Comparison of ENCODE assay signal across 2 cellular contexts in genomic region chr1:69568435-69569280, GRCh38.
TF ChIP-seq lines count a peak whose summit lies in the region.

No MANE protein-coding gene starts in this region.

TF ChIP-seq in GM23338, 12 proteins besides CTCF, POLR2A, EP300 and RAD21 (continued from another document):
- TF ChIP-seq, protein P1, sequence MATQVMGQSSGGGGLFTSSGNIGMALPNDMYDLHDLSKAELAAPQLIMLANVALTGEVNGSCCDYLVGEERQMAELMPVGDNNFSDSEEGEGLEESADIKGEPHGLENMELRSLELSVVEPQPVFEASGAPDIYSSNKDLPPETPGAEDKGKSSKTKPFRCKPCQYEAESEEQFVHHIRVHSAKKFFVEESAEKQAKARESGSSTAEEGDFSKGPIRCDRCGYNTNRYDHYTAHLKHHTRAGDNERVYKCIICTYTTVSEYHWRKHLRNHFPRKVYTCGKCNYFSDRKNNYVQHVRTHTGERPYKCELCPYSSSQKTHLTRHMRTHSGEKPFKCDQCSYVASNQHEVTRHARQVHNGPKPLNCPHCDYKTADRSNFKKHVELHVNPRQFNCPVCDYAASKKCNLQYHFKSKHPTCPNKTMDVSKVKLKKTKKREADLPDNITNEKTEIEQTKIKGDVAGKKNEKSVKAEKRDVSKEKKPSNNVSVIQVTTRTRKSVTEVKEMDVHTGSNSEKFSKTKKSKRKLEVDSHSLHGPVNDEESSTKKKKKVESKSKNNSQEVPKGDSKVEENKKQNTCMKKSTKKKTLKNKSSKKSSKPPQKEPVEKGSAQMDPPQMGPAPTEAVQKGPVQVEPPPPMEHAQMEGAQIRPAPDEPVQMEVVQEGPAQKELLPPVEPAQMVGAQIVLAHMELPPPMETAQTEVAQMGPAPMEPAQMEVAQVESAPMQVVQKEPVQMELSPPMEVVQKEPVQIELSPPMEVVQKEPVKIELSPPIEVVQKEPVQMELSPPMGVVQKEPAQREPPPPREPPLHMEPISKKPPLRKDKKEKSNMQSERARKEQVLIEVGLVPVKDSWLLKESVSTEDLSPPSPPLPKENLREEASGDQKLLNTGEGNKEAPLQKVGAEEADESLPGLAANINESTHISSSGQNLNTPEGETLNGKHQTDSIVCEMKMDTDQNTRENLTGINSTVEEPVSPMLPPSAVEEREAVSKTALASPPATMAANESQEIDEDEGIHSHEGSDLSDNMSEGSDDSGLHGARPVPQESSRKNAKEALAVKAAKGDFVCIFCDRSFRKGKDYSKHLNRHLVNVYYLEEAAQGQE (IDR thresholded peaks at IDR 0.05; ENCODE audit: unreplicated experiment) = no peak
- TF ChIP-seq ZNF331 (CRISPR knock-in tag; IDR thresholded peaks at IDR 0.05; ENCODE audit: low read depth) (no peak), ZNF114 (CRISPR knock-in tag; IDR thresholded peaks at IDR 0.05) (no peak), EZH2 (IDR thresholded peaks at IDR 0.05; ENCODE audit: low read depth, unreplicated experiment) (no peak), ETS1 (IDR thresholded peaks at IDR 0.05) (no peak), EZH2phosphoT487 (IDR thresholded peaks at IDR 0.05; ENCODE audit: unreplicated experiment) (no peak)
- TF ChIP-seq, protein P2, sequence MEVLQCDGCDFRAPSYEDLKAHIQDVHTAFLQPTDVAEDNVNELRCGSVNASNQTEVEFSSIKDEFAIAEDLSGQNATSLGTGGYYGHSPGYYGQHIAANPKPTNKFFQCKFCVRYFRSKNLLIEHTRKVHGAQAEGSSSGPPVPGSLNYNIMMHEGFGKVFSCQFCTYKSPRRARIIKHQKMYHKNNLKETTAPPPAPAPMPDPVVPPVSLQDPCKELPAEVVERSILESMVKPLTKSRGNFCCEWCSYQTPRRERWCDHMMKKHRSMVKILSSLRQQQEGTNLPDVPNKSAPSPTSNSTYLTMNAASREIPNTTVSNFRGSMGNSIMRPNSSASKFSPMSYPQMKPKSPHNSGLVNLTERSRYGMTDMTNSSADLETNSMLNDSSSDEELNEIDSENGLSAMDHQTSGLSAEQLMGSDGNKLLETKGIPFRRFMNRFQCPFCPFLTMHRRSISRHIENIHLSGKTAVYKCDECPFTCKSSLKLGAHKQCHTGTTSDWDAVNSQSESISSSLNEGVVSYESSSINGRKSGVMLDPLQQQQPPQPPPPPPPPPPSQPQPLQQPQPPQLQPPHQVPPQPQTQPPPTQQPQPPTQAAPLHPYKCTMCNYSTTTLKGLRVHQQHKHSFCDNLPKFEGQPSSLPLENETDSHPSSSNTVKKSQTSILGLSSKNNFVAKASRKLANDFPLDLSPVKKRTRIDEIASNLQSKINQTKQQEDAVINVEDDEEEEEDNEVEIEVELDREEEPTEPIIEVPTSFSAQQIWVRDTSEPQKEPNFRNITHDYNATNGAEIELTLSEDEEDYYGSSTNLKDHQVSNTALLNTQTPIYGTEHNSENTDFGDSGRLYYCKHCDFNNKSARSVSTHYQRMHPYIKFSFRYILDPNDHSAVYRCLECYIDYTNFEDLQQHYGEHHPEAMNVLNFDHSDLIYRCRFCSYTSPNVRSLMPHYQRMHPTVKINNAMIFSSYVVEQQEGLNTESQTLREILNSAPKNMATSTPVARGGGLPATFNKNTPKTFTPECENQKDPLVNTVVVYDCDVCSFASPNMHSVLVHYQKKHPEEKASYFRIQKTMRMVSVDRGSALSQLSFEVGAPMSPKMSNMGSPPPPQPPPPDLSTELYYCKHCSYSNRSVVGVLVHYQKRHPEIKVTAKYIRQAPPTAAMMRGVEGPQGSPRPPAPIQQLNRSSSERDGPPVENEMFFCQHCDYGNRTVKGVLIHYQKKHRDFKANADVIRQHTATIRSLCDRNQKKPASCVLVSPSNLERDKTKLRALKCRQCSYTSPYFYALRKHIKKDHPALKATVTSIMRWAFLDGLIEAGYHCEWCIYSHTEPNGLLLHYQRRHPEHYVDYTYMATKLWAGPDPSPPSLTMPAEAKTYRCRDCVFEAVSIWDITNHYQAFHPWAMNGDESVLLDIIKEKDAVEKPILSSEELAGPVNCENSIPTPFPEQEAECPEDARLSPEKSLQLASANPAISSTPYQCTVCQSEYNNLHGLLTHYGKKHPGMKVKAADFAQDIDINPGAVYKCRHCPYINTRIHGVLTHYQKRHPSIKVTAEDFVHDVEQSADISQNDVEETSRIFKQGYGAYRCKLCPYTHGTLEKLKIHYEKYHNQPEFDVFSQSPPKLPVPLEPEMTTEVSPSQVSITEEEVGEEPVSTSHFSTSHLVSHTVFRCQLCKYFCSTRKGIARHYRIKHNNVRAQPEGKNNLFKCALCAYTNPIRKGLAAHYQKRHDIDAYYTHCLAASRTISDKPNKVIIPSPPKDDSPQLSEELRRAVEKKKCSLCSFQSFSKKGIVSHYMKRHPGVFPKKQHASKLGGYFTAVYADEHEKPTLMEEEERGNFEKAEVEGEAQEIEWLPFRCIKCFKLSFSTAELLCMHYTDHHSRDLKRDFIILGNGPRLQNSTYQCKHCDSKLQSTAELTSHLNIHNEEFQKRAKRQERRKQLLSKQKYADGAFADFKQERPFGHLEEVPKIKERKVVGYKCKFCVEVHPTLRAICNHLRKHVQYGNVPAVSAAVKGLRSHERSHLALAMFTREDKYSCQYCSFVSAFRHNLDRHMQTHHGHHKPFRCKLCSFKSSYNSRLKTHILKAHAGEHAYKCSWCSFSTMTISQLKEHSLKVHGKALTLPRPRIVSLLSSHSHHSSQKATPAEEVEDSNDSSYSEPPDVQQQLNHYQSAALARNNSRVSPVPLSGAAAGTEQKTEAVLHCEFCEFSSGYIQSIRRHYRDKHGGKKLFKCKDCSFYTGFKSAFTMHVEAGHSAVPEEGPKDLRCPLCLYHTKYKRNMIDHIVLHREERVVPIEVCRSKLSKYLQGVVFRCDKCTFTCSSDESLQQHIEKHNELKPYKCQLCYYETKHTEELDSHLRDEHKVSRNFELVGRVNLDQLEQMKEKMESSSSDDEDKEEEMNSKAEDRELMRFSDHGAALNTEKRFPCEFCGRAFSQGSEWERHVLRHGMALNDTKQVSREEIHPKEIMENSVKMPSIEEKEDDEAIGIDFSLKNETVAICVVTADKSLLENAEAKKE (CRISPR knock-in tag; IDR thresholded peaks at IDR 0.05) = no peak

TF ChIP-seq in WTC11, 78 proteins besides CTCF, POLR2A, EP300 and RAD21 (continued from another document):
- TF ChIP-seq, protein P3, sequence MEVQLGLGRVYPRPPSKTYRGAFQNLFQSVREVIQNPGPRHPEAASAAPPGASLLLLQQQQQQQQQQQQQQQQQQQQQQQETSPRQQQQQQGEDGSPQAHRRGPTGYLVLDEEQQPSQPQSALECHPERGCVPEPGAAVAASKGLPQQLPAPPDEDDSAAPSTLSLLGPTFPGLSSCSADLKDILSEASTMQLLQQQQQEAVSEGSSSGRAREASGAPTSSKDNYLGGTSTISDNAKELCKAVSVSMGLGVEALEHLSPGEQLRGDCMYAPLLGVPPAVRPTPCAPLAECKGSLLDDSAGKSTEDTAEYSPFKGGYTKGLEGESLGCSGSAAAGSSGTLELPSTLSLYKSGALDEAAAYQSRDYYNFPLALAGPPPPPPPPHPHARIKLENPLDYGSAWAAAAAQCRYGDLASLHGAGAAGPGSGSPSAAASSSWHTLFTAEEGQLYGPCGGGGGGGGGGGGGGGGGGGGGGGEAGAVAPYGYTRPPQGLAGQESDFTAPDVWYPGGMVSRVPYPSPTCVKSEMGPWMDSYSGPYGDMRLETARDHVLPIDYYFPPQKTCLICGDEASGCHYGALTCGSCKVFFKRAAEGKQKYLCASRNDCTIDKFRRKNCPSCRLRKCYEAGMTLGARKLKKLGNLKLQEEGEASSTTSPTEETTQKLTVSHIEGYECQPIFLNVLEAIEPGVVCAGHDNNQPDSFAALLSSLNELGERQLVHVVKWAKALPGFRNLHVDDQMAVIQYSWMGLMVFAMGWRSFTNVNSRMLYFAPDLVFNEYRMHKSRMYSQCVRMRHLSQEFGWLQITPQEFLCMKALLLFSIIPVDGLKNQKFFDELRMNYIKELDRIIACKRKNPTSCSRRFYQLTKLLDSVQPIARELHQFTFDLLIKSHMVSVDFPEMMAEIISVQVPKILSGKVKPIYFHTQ (CRISPR knock-in tag; IDR thresholded peaks at IDR 0.05) = no peak
- no peak for TF ChIP-seq CBFB (CRISPR knock-in tag; IDR thresholded peaks at IDR 0.05; ENCODE audit: low read depth)
- TF ChIP-seq TP53 (CRISPR knock-in tag; IDR thresholded peaks at IDR 0.05) = no peak
- TF ChIP-seq, protein P4, sequence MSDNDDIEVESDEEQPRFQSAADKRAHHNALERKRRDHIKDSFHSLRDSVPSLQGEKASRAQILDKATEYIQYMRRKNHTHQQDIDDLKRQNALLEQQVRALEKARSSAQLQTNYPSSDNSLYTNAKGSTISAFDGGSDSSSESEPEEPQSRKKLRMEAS (CRISPR knock-in tag; IDR thresholded peaks at IDR 0.05) = no peak
- TF ChIP-seq ELF4 (CRISPR knock-in tag; IDR thresholded peaks at IDR 0.05; ENCODE audit: low read depth) = no peak
- TF ChIP-seq ETV6 (CRISPR knock-in tag; IDR thresholded peaks at IDR 0.05) = no peak
- no peak for TF ChIP-seq NFE2L1 (CRISPR knock-in tag; IDR thresholded peaks at IDR 0.05)
- TF ChIP-seq, protein P5, sequence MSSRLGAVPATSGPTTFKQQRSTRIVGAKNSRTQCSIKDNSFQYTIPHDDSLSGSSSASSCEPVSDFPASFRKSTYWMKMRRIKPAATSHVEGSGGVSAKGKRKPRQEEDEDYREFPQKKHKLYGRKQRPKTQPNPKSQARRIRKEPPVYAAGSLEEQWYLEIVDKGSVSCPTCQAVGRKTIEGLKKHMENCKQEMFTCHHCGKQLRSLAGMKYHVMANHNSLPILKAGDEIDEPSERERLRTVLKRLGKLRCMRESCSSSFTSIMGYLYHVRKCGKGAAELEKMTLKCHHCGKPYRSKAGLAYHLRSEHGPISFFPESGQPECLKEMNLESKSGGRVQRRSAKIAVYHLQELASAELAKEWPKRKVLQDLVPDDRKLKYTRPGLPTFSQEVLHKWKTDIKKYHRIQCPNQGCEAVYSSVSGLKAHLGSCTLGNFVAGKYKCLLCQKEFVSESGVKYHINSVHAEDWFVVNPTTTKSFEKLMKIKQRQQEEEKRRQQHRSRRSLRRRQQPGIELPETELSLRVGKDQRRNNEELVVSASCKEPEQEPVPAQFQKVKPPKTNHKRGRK (CRISPR knock-in tag; IDR thresholded peaks at IDR 0.05; ENCODE audit: borderline replicate concordance) = no peak
- no peak for TF ChIP-seq ZBTB43 (CRISPR knock-in tag; IDR thresholded peaks at IDR 0.05)
- TF ChIP-seq, protein P6, sequence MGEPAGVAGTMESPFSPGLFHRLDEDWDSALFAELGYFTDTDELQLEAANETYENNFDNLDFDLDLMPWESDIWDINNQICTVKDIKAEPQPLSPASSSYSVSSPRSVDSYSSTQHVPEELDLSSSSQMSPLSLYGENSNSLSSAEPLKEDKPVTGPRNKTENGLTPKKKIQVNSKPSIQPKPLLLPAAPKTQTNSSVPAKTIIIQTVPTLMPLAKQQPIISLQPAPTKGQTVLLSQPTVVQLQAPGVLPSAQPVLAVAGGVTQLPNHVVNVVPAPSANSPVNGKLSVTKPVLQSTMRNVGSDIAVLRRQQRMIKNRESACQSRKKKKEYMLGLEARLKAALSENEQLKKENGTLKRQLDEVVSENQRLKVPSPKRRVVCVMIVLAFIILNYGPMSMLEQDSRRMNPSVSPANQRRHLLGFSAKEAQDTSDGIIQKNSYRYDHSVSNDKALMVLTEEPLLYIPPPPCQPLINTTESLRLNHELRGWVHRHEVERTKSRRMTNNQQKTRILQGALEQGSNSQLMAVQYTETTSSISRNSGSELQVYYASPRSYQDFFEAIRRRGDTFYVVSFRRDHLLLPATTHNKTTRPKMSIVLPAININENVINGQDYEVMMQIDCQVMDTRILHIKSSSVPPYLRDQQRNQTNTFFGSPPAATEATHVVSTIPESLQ (CRISPR knock-in tag; IDR thresholded peaks at IDR 0.05) = no peak
